ENCODE assay signal across 24 cellular contexts in genomic region chr5:113150821-113151220, GRCh38.
DNase-seq lines count a peak whose midpoint lies in the region; ATAC-seq, FAIRE-seq and TF ChIP-seq lines count a peak whose summit lies in the region.
"Had no signal": no experiment of that assay in that cellular context is flagged by ENCODE, and none has a peak within 500 bp of the region (broad histone marks: within the 10 kb centered on the region; RNA-seq: fewer than 3 reads in every experiment).

No MANE protein-coding gene starts in this region.

- H3K9me2 ChIP-seq in neural cell (ENCODE audit: insufficient read depth, low read length) = no peaks in the 10 kb centered on the region
- no peaks in the 10 kb centered on the region for H3K9me2 ChIP-seq in GM23248 (ENCODE audit: insufficient read depth)

- POLR2A ChIA-PET in IMR-90 (lab: Charles Lee; ENCODE audit: unreplicated experiment) (interaction anchor here (0.6 kb wide), 1 partner anchor 225 kb away, joined by 5 read pairs; no protein-coding TSS in a partner anchor), K562 (lab: Yijun Ruan, JAX) (interaction anchor here (0.6 to 1.5 kb wide), 3 partner anchors 44 to 311 kb away, joined by 3 to 4 read pairs (median 3); no protein-coding TSS in a partner anchor)

- peak overlapping the region; percentile 40; the same call in 1 of the 2 replicates for H4K91ac ChIP-seq in IMR-90 (ENCODE audit: insufficient read depth, low read depth, low read length)

- H3K27ac ChIP-seq in IMR-90 (ENCODE audit: insufficient read depth, low read length) (no peak overlapping the region), K562 (ENCODE audit: extremely low read depth, low read depth, low read length) (no peak overlapping the region), neural cell (ENCODE audit: low read length) (peak overlapping the region; percentile 56), GM23248 (no peak overlapping the region)

- no peaks in the 10 kb centered on the region for H3K79me2 ChIP-seq in K562 (ENCODE audit: control insufficient read depth, insufficient read depth, low read length)
- no peaks in the 10 kb centered on the region for H3K79me2 ChIP-seq in neural cell (replicated peaks; ENCODE audit: insufficient read depth, low read length)
- no peaks in the 10 kb centered on the region for H3K79me2 ChIP-seq in GM23248 (ENCODE audit: insufficient read depth)

- TF ChIP-seq CTCF in IMR-90 (conservative IDR thresholded peaks at IDR 0.05; ENCODE audit: low read depth, low read length) (no peak), K562 (IDR thresholded peaks at IDR 0.05 in 2 of 3, conservative IDR thresholded peaks at IDR 0.05 in 1 of 3; ENCODE audit: insufficient read depth in 2 of 3, low read depth in 1 of 3, low read length in 3 of 3) (no peak), neural cell (IDR thresholded peaks at IDR 0.05; ENCODE audit: poor library complexity, severe bottlenecking) (no peak)

- H3K4me3 ChIP-seq in IMR-90 (ENCODE audit: insufficient read depth, low read depth, low read length) (no peak overlapping the region), K562 (no peak overlapping the region), neural cell (ENCODE audit: low read length) (no peak overlapping the region), GM23248 (no peak overlapping the region)

- dilution Hi-C loops in IMR-90 (cut with HindIII; ENCODE audit: low sequenced_read_pairs, unreplicated experiment) = no loop called here

- TF ChIP-seq POLR2A in IMR-90 (IDR thresholded peaks at IDR 0.05; ENCODE audit: low read depth, low read length) (no peak), K562 (conservative IDR thresholded peaks at IDR 0.05) (no peak)

- H3K4me1 ChIP-seq in IMR-90 (ENCODE audit: control insufficient read depth, insufficient read depth, low read length) = peaks cover 21% of the 10 kb centered on the region
- H3K4me1 ChIP-seq in K562 (replicated peaks in 1 of 2; ENCODE audit: control insufficient read depth in 2 of 2, insufficient read depth in 2 of 2, low read length in 2 of 2) = no peaks in the 10 kb centered on the region
- peaks cover 18% of the 10 kb centered on the region for H3K4me1 ChIP-seq in GM23248 (ENCODE audit: insufficient read depth)
- H3K4me1 ChIP-seq: Caco-2 had no signal

- H3K36me3 ChIP-seq in IMR-90 (ENCODE audit: control insufficient read depth, insufficient read depth, low read length) = peaks cover 4% of the 10 kb centered on the region
- H3K36me3 ChIP-seq in K562 (ENCODE audit: control insufficient read depth, insufficient read depth, low read length) = no peaks in the 10 kb centered on the region
- no peaks in the 10 kb centered on the region for H3K36me3 ChIP-seq in neural cell (ENCODE audit: insufficient read depth, low read length)
- H3K36me3 ChIP-seq in GM23248 (ENCODE audit: low read depth) = no peaks in the 10 kb centered on the region

- intact Hi-C loops in IMR-90 (cut with micrococcal nuclease) (no loop called here), K562 (cut with micrococcal nuclease) (no loop called here)

- H4K5ac ChIP-seq in IMR-90 (ENCODE audit: low read depth, low read length) = no peak overlapping the region; the same call in 1 of the 2 replicates

- H3K9ac ChIP-seq in IMR-90 (ENCODE audit: low read depth, low read length) (no peak overlapping the region), K562 (ENCODE audit: insufficient read depth in 1 of 2, low read depth in 2 of 2, low read length in 2 of 2) (no peak overlapping the region), neural cell (ENCODE audit: low read length) (no peak overlapping the region), GM23248 (no peak overlapping the region)

- no peak overlapping the region; the same call in 1 of the 2 replicates for H3K14ac ChIP-seq in IMR-90 (replicated peaks; ENCODE audit: low read depth, low read length)

- H2AFZ ChIP-seq in IMR-90 (replicated peaks; ENCODE audit: low read length, poor library complexity) = no peak overlapping the region
- H2AFZ ChIP-seq in K562 (ENCODE audit: low read depth, low read length) = no peak overlapping the region
- no peak overlapping the region for H2AFZ ChIP-seq in neural cell (ENCODE audit: low read depth, low read length)
- no peak overlapping the region for H2AFZ ChIP-seq in GM23248

- TF ChIP-seq EP300 in K562 (IDR thresholded peaks at IDR 0.05; ENCODE audit: low read length) (no peak), neural cell (conservative IDR thresholded peaks at IDR 0.05; ENCODE audit: poor library complexity, severe bottlenecking) (no peak)

- no peak overlapping the region for H2AK9ac ChIP-seq in IMR-90 (replicated peaks; ENCODE audit: low read depth, low read length, poor library complexity)

- H3K9me1 ChIP-seq in IMR-90 (ENCODE audit: insufficient read depth, low read length) (peaks cover 12% of the 10 kb centered on the region; the same call in 1 of the 2 replicates), K562 (ENCODE audit: control insufficient read depth, insufficient read depth, low read length) (no peaks in the 10 kb centered on the region)

- TF ChIP-seq RAD21 in IMR-90 (IDR thresholded peaks at IDR 0.05; ENCODE audit: low read length) = no peak
- no peak for TF ChIP-seq RAD21 in K562 (CRISPR knock-in tag; conservative IDR thresholded peaks at IDR 0.05 in 1 of 2, IDR thresholded peaks at IDR 0.05 in 1 of 2)
- TF ChIP-seq RAD21 in neural cell (conservative IDR thresholded peaks at IDR 0.05) = no peak

- CTCF ChIA-PET in IMR-90 (lab: Yijun Ruan, JAX) (no interaction called here), K562 (lab: Yijun Ruan, JAX; ENCODE audit: low intra/inter-chr PET ratio) (no interaction called here)

- DNase-seq in IMR-90 = no peak
- no peak for DNase-seq in K562 (ENCODE audit: extremely low read depth in 1 of 4, low spot score in 3 of 4)
- DNase-seq in stimulated activated naive CD4-positive, alpha-beta T cell (lab: John Stamatoyannopoulos, UW) = no peak
- DNase-seq in GM23248 = no peak
- DNase-seq in COLO829 (ENCODE audit: low spot score) = no peak
- DNase-seq: Caco-2; CD4-positive, CD25-positive, alpha-beta regulatory T cell; DMS 273 treated with DMSO at 0.1 percent for 48 hours; DMS79 treated with DMSO at 0.1 percent for 48 hours; Kasumi-1; MM.1S; NCI-H1048; NCI-H1436; NCI-H187 treated with DMSO at 0.1 percent for 48 hours; NCI-H510A; SIG-M5 had no signal

- H3K9me3 ChIP-seq in IMR-90 (ENCODE audit: control insufficient read depth, insufficient read depth, low read length) (no peaks in the 10 kb centered on the region), K562 (replicated peaks; ENCODE audit: control insufficient read depth, insufficient read depth, low read depth, low read length) (no peaks in the 10 kb centered on the region), neural cell (ENCODE audit: low read length) (no peaks in the 10 kb centered on the region), GM23248 (ENCODE audit: low read depth) (no peaks in the 10 kb centered on the region)
- H3K9me3 ChIP-seq: Caco-2 had no signal

- H2AK5ac ChIP-seq in IMR-90 (ENCODE audit: low read depth, low read length) = peak overlapping the region; percentile 48

- FAIRE-seq in K562 (lab: Jason Lieb, UNC) = no peak
- FAIRE-seq: G401.6, H1, HTR-8/SVneo had no signal

- H2BK5ac ChIP-seq in IMR-90 (ENCODE audit: low read depth, low read length, poor library complexity, severe bottlenecking) = peak overlapping the region; percentile 14

- no peak overlapping the region for H3K23ac ChIP-seq in IMR-90 (ENCODE audit: low read depth, low read length)

- peak overlapping the region; percentile 29; the same call in 1 of the 2 replicates for H3K4ac ChIP-seq in IMR-90 (ENCODE audit: low read depth, low read length)

- H2BK20ac ChIP-seq in IMR-90 (ENCODE audit: low read depth, low read length) = peak overlapping the region; percentile 65

- no peak overlapping the region; the same call in 1 of the 2 replicates for H3K18ac ChIP-seq in IMR-90 (ENCODE audit: low read depth, low read length)

- H3K56ac ChIP-seq in IMR-90 (ENCODE audit: extremely low read depth, insufficient read depth, low read length) = no peak overlapping the region

- H3K4me2 ChIP-seq in IMR-90 (ENCODE audit: low read depth, low read length) (no peak overlapping the region), K562 (ENCODE audit: insufficient read depth, low read length) (no peak overlapping the region), neural cell (ENCODE audit: low read length) (no peak overlapping the region), GM23248 (ENCODE audit: unreplicated experiment) (no peak overlapping the region)

- H4K8ac ChIP-seq in IMR-90 (ENCODE audit: low read depth in 2 of 2, low read length in 2 of 2) = no peak overlapping the region

- no peaks in the 10 kb centered on the region for H3F3A ChIP-seq in neural cell (ENCODE audit: insufficient read depth, low read length, poor library complexity, severe bottlenecking)
- peaks cover 14% of the 10 kb centered on the region for H3F3A ChIP-seq in GM23248 (ENCODE audit: insufficient read depth)

- no peaks in the 10 kb centered on the region for H3K27me3 ChIP-seq in IMR-90 (ENCODE audit: control insufficient read depth, insufficient read depth, low read length)
- peaks cover 20 to 21% of the 10 kb centered on the region in 2 experiments; a peak in 4 of 5 replicates for H3K27me3 ChIP-seq in K562 (ENCODE audit: control insufficient read depth in 2 of 2, insufficient read depth in 2 of 2, low read length in 2 of 2)
- H3K27me3 ChIP-seq in neural cell (ENCODE audit: insufficient read depth, low read depth, low read length) = no peaks in the 10 kb centered on the region
- no peaks in the 10 kb centered on the region for H3K27me3 ChIP-seq in GM23248 (replicated peaks; ENCODE audit: insufficient read depth)

- BruUV-seq in IMR-90 (replicated peaks; lab: Mats Ljungman, UMichigan) (no TSS peak), K562 (replicated peaks; lab: Mats Ljungman, UMichigan) (no TSS peak)

- 100% methylated on average over 1 of the region's 7 CpGs; no CpG with 5 or more reads in 1 of the 2 experiments for WGBS in IMR-90 (ENCODE audit: extremely low coverage in 2 of 2, insufficient read length in 1 of 2), 2 experiments
- 0% methylated on average over 7 of the region's 7 CpGs for WGBS in K562 (ENCODE audit: insufficient coverage, low coverage, missing lambda C conversion rate)
- WGBS in GM23248 (ENCODE audit: low coverage in 1 of 2, low lambda C conversion rate in 2 of 2, missing lambda C conversion rate in 2 of 2), 2 experiments = 97% methylated on average over 7 of the region's 7 CpGs

- in situ Hi-C loops in IMR-90 (cut with MboI; ENCODE audit: low sequenced_read_pairs) (no loop called here), K562 (cut with MboI) (no loop called here), GM23248 (cut with MboI) (no loop called here)

- no peak for ATAC-seq in IMR-90 (ENCODE audit: low read depth)
- ATAC-seq in K562 = no peak
- ATAC-seq in GM19463 (IDR thresholded peaks at IDR 0.05; ENCODE audit: unreplicated experiment) = no peak
- ATAC-seq: HCT116, Panc1, SK-N-SH treated with all-trans-retinoic acid at 6 μM for 48 hours had no signal

- no peaks in the 10 kb centered on the region; the same call in 1 of the 2 replicates for H4K20me1 ChIP-seq in IMR-90 (ENCODE audit: insufficient read depth, low read length)
- H4K20me1 ChIP-seq in K562 (replicated peaks; ENCODE audit: control insufficient read depth, insufficient read depth, low read length) = no peaks in the 10 kb centered on the region
- H4K20me1 ChIP-seq in neural cell (ENCODE audit: insufficient read depth) = no peaks in the 10 kb centered on the region
- H4K20me1 ChIP-seq in GM23248 (ENCODE audit: insufficient read depth) = no peaks in the 10 kb centered on the region

- peaks cover 0 to 19% of the 10 kb centered on the region in 2 experiments; a peak in 3 of 4 replicates for H3K79me1 ChIP-seq in IMR-90 (ENCODE audit: low read depth in 1 of 2, low read length in 2 of 2)

- H2BK15ac ChIP-seq in IMR-90 (ENCODE audit: low read depth, low read length) = no peak overlapping the region

- no peak overlapping the region for H2BK120ac ChIP-seq in IMR-90 (ENCODE audit: low read depth, low read length)
